32 cellular contexts compared by ENCODE assay signal in the genomic region with DNA sequence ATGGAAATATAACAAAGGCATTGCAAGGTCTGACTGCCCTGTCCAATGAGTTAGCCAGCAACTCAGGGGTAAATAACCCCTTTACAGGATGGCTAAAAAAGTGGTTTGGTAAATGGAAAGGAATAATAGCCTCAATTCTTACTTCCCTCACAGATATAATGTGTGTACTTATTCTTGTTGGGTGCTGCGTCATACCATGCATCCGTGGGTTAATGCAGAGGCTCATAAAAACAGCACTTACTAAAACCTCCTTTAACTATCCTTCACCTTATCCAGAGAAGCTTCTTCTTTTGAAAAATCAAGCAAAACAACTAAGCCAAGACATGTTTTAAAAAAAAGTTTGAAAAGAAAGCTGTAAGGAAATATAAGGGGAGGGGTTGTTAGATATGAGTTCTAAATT.
"Had no signal": no experiment of that assay in that cellular context is flagged by ENCODE, and none has a peak within 500 bp of the region (broad histone marks: within the 10 kb centered on the region; RNA-seq: fewer than 3 reads in every experiment).

No MANE protein-coding gene starts in this region.

- H3K4me3 Mint-ChIP-seq: activated CD4-positive, alpha-beta memory T cell treated with anti-CD3 and anti-CD28 coated beads, Interleukin-2, amount 10 ng/mL, durations not matched to agents 7 days and 5 days; activated CD4-positive, alpha-beta T cell treated with anti-CD3 and anti-CD28 coated beads, Interleukin-2, amount 10 ng/mL, durations not matched to agents 7 days and 5 days; activated naive CD4-positive, alpha-beta T cell treated with anti-CD3 and anti-CD28 coated beads, Interleukin-2, amount 10 ng/mL, durations not matched to agents 7 days and 5 days; activated naive CD8-positive, alpha-beta T cell treated with anti-CD3 and anti-CD28 coated beads, Interleukin-2, amount 10 ng/mL, durations not matched to agents 7 days and 5 days; activated T-cell treated with anti-CD3 and anti-CD28 coated beads, Interleukin-2, amount 50 U/mL, for 24 hours; activated T-helper 1 cell treated with anti-CD3 and anti-CD28 coated beads, Interleukin-12 subunit alpha, Interleukin-12 subunit beta, Interleukin-2, Interleukin-4 antibody, amounts not matched to agents 30 ng/mL and 10 ng/mL and 1 ng/mL, durations not matched to agents 14 hours and 24 hours and 36 hours; brain; dendritic cell treated with granulocyte-macrophage colony-stimulating factor and Interleukin-4, amounts not matched to agents 40 ng/mL and 50 ng/mL, for 4 days; endodermal cell had no signal

- H3K27ac Mint-ChIP-seq: activated CD4-positive, alpha-beta memory T cell treated with anti-CD3 and anti-CD28 coated beads, Interleukin-2, amount 10 ng/mL, durations not matched to agents 7 days and 5 days; activated CD4-positive, alpha-beta T cell treated with anti-CD3 and anti-CD28 coated beads, Interleukin-2, amount 10 ng/mL, durations not matched to agents 7 days and 5 days; activated naive CD4-positive, alpha-beta T cell treated with anti-CD3 and anti-CD28 coated beads, Interleukin-2, amount 10 ng/mL, durations not matched to agents 7 days and 5 days; activated naive CD4-positive, alpha-beta T cell treated with anti-CD3 and anti-CD28 coated beads, Interleukin-2, amount 50 U/mL, for 72 hours; activated naive CD8-positive, alpha-beta T cell treated with anti-CD3 and anti-CD28 coated beads, Interleukin-2, amount 10 ng/mL, durations not matched to agents 7 days and 5 days; activated T-cell treated with anti-CD3 and anti-CD28 coated beads, Interleukin-2, amount 50 U/mL, for 24 hours; activated T-helper 1 cell treated with anti-CD3 and anti-CD28 coated beads, Interleukin-12 subunit alpha, Interleukin-12 subunit beta, Interleukin-2, Interleukin-4 antibody, amounts not matched to agents 30 ng/mL and 10 ng/mL and 1 ng/mL, durations not matched to agents 14 hours and 24 hours and 36 hours; brain; dendritic cell treated with granulocyte-macrophage colony-stimulating factor and Interleukin-4, amounts not matched to agents 40 ng/mL and 50 ng/mL, for 4 days; endodermal cell had no signal

- H3K4me1 Mint-ChIP-seq: activated CD4-positive, alpha-beta memory T cell treated with anti-CD3 and anti-CD28 coated beads, Interleukin-2, amount 10 ng/mL, durations not matched to agents 7 days and 5 days; activated CD4-positive, alpha-beta T cell treated with anti-CD3 and anti-CD28 coated beads, Interleukin-2, amount 10 ng/mL, durations not matched to agents 7 days and 5 days; activated naive CD4-positive, alpha-beta T cell treated with anti-CD3 and anti-CD28 coated beads, Interleukin-2, amount 10 ng/mL, durations not matched to agents 7 days and 5 days; activated naive CD8-positive, alpha-beta T cell treated with anti-CD3 and anti-CD28 coated beads, Interleukin-2, amount 10 ng/mL, durations not matched to agents 7 days and 5 days; brain had no signal

- H3K27ac ChIP-seq: ascending aorta, breast epithelium, cardiac muscle cell, coronary artery, dorsolateral prefrontal cortex, esophagus muscularis mucosa, foreskin keratinocyte, gastrocnemius medialis, heart left ventricle had no signal

- ATAC-seq: gastrocnemius medialis, heart left ventricle had no signal

- H3K36me3 Mint-ChIP-seq: activated naive CD4-positive, alpha-beta T cell treated with anti-CD3 and anti-CD28 coated beads, Interleukin-2, amount 10 ng/mL, durations not matched to agents 7 days and 5 days; activated naive CD4-positive, alpha-beta T cell treated with anti-CD3 and anti-CD28 coated beads, Interleukin-2, amount 50 U/mL, for 72 hours; activated naive CD8-positive, alpha-beta T cell treated with anti-CD3 and anti-CD28 coated beads, Interleukin-2, amount 10 ng/mL, durations not matched to agents 7 days and 5 days; brain had no signal

- H3K27me3 Mint-ChIP-seq: activated naive CD4-positive, alpha-beta T cell treated with anti-CD3 and anti-CD28 coated beads, Interleukin-2, amount 10 ng/mL, durations not matched to agents 7 days and 5 days; brain; dendritic cell treated with granulocyte-macrophage colony-stimulating factor and Interleukin-4, amounts not matched to agents 40 ng/mL and 50 ng/mL, for 4 days had no signal

- DNase-seq: activated CD4-positive, alpha-beta T cell treated with anti-CD3 and anti-CD28 coated beads for 4 hours; activated CD4-positive, alpha-beta T cell treated with anti-CD3 and anti-CD28 coated beads, Interleukin-2, amount 10 ng/mL, durations not matched to agents 7 days and 5 days; activated CD4-positive, alpha-beta T cell treated with anti-CD3 and anti-CD28 coated beads, Interleukin-2, amount 50 U/mL, for 4 hours; activated CD4-positive, CD25-positive, alpha-beta regulatory T cell; activated CD4-positive, CD25-positive, alpha-beta regulatory T cell treated with anti-CD3 and anti-CD28 coated beads, Interleukin-2, amount 50 U/mL, for 72 hours; activated CD8-positive, alpha-beta memory T cell treated with anti-CD3 and anti-CD28 coated beads, Interleukin-2, amount 50 U/mL, for 48 hours; activated gamma-delta T cell; activated naive CD4-positive, alpha-beta T cell; activated naive CD4-positive, alpha-beta T cell treated with anti-CD3 and anti-CD28 coated beads, Interleukin-2, amount 10 ng/mL, durations not matched to agents 7 days and 5 days; activated naive CD8-positive, alpha-beta T cell treated with anti-CD3 and anti-CD28 coated beads, Interleukin-2, amount 10 ng/mL, durations not matched to agents 7 days and 5 days; activated T-cell treated with anti-CD3 and anti-CD28 coated beads for 4 hours; activated T-cell treated with anti-CD3 and anti-CD28 coated beads, Interleukin-2, amount 50 U/mL, for 24 hours; central memory CD4-positive, alpha-beta T cell; cerebellar nuclear complex; dorsolateral prefrontal cortex; effector memory CD4-positive, alpha-beta T cell; endodermal cell; erythroblast; gastrocnemius medialis; glutamatergic neuron; heart left ventricle had no signal

- H3K9me3 Mint-ChIP-seq: activated CD4-positive, alpha-beta memory T cell treated with anti-CD3 and anti-CD28 coated beads, Interleukin-2, amount 10 ng/mL, durations not matched to agents 7 days and 5 days; activated CD4-positive, alpha-beta T cell treated with anti-CD3 and anti-CD28 coated beads, Interleukin-2, amount 10 ng/mL, durations not matched to agents 7 days and 5 days; activated naive CD4-positive, alpha-beta T cell treated with anti-CD3 and anti-CD28 coated beads, Interleukin-2, amount 10 ng/mL, durations not matched to agents 7 days and 5 days; activated naive CD4-positive, alpha-beta T cell treated with anti-CD3 and anti-CD28 coated beads, Interleukin-2, amount 50 U/mL, for 72 hours; activated naive CD8-positive, alpha-beta T cell treated with anti-CD3 and anti-CD28 coated beads, Interleukin-2, amount 10 ng/mL, durations not matched to agents 7 days and 5 days; activated T-cell treated with anti-CD3 and anti-CD28 coated beads, Interleukin-2, amount 50 U/mL, for 24 hours; activated T-helper 1 cell treated with anti-CD3 and anti-CD28 coated beads, Interleukin-12 subunit alpha, Interleukin-12 subunit beta, Interleukin-2, Interleukin-4 antibody, amounts not matched to agents 30 ng/mL and 10 ng/mL and 1 ng/mL, durations not matched to agents 14 hours and 24 hours and 36 hours; brain had no signal
